In genomic region chr4:123564758-123565346, GRCh38 we compare ENCODE assay signal across 9 cellular contexts.
DNase-seq lines count a peak whose midpoint lies in the region; TF ChIP-seq lines count a peak whose summit lies in the region.
"Had no signal": no experiment of that assay in that cellular context is flagged by ENCODE, and none has a peak within 500 bp of the region (broad histone marks: within the 10 kb centered on the region; RNA-seq: fewer than 3 reads in every experiment).

No MANE protein-coding gene starts in this region.

- H3K79me2 ChIP-seq in MM.1S (ENCODE audit: low read length): no peaks in the 10 kb centered on the region

- DNase-seq in activated CD4-positive, alpha-beta T cell treated with anti-CD3 and anti-CD28 coated beads for 24 hours (ENCODE audit: low read depth in 2 of 2): peak; percentile 4 to 9
- no peak for DNase-seq in activated CD4-positive, alpha-beta T cell treated with anti-CD3 and anti-CD28 coated beads for 1 hour
- DNase-seq in HEK293T (ENCODE audit: extremely low spot score): peak; percentile 81
- DNase-seq in MM.1S: peak; percentile 86
- peak; percentile 60 for DNase-seq in SJSA1 (ENCODE audit: low read depth in 1 of 2, low spot score in 2 of 2)
- peak; percentile 82 for DNase-seq in amniotic epithelial cell (ENCODE audit: low read depth)
- peak; percentile 90 for DNase-seq in iPS-NIHi7 (ENCODE audit: extremely low spot score)
- peak in 2 of 3 donors; percentile 0 to 2 for DNase-seq in stimulated activated CD4-positive, alpha-beta T cell treated with anti-CD3 and anti-CD28 coated beads, TNF-alpha, amount 100 ng/mL, for 1 hour (ENCODE audit: low read depth in 3 of 3, low spot score in 1 of 3)

- H3K27me3 ChIP-seq in MM.1S (replicated peaks; ENCODE audit: insufficient read depth, low read length) (no peaks in the 10 kb centered on the region), SJSA1 (replicated peaks) (no peaks in the 10 kb centered on the region)

- H3K4me1 ChIP-seq in MM.1S (ENCODE audit: low read length): no peaks in the 10 kb centered on the region
- H3K4me1 ChIP-seq in SJSA1 (replicated peaks): no peaks in the 10 kb centered on the region

- no peaks in the 10 kb centered on the region for H4K20me1 ChIP-seq in MM.1S (ENCODE audit: insufficient read depth, low read length)

- H3K9me2 ChIP-seq in MM.1S (replicated peaks; ENCODE audit: insufficient read depth, low read length): no peaks in the 10 kb centered on the region

- no peak overlapping the region for H3K4me2 ChIP-seq in MM.1S (ENCODE audit: low read depth, low read length)

- H2AFZ ChIP-seq in MM.1S (ENCODE audit: low read length): no peak overlapping the region

- no peak overlapping the region for H3K9ac ChIP-seq in MM.1S (ENCODE audit: low read length)

- POLR2A ChIA-PET in HEK293T (lab: Yijun Ruan, JAX): no interaction called here

- CTCF ChIA-PET in HEK293T (lab: Yijun Ruan, JAX): interaction anchor here (0.6 to 2.3 kb wide), 16 partner anchors 10 to 486 kb away, joined by 3 to 19 read pairs (median 4); no protein-coding TSS in a partner anchor

- H3F3A ChIP-seq in MM.1S (ENCODE audit: insufficient read depth, low read length): no peaks in the 10 kb centered on the region

- no peak overlapping the region for H3K4me3 ChIP-seq in MM.1S (ENCODE audit: low read length)
- no peak overlapping the region for H3K4me3 ChIP-seq in SJSA1
- H3K4me3 ChIP-seq: skin epidermis had no signal

- H3K27ac ChIP-seq in MM.1S (ENCODE audit: low read length): no peak overlapping the region
- no peak overlapping the region for H3K27ac ChIP-seq in SJSA1
- H3K27ac ChIP-seq: skin epidermis had no signal

- H3K9me3 ChIP-seq in MM.1S (replicated peaks; ENCODE audit: insufficient read depth, low read length) (no peaks in the 10 kb centered on the region), SJSA1 (replicated peaks) (peaks cover 3% of the 10 kb centered on the region; the same call in 1 of the 2 replicates)

- no peaks in the 10 kb centered on the region for H3K36me3 ChIP-seq in MM.1S (replicated peaks; ENCODE audit: insufficient read depth, low read length)
- H3K36me3 ChIP-seq in SJSA1: no peaks in the 10 kb centered on the region

- TF ChIP-seq CTCF in MM.1S (IDR thresholded peaks at IDR 0.05; ENCODE audit: low read length): peak; percentile 99

TF ChIP-seq in HEK293T, 16 proteins besides CTCF, POLR2A, EP300 and RAD21:
- TF ChIP-seq ZNF384 (IDR thresholded peaks at IDR 0.05) (no peak), CTBP1 (IDR thresholded peaks at IDR 0.05; ENCODE audit: borderline replicate concordance) (0 out of 2 replicates have a peak, but pooled peaks have one; percentile 18), PKNOX1 (IDR thresholded peaks at IDR 0.05) (no peak), FOXM1 (IDR thresholded peaks at IDR 0.05; ENCODE audit: borderline replicate concordance) (no peak)
